In genomic region chr1:20493839-20494608, GRCh38 we compare ENCODE assay signal across 8 cellular contexts. TPM values are rescaled to one million over a fixed set of nuclear protein-coding genes. Genes with fewer than 3 reads are reported as not detected.
DNase-seq lines count a peak whose midpoint lies in the region; ATAC-seq, FAIRE-seq and TF ChIP-seq lines count a peak whose summit lies in the region.

No MANE protein-coding gene starts in this region.

- H3K4me3 ChIP-seq in pancreas (no peak overlapping the region), tibial nerve (no peak overlapping the region)

- intact Hi-C loops in pancreas (cut with DNase I), result loop anchor here in 2 of 3 donors (5.0 to 10.0 kb wide), 2 partner anchors 282 to 569 kb away; partner anchors contain the start of gene PLA2G2E (in 1 of the 2)

- TF ChIP-seq EP300 in tibial nerve (IDR thresholded peaks at IDR 0.05), result peak in 1 of 2 donors; percentile 13

- TF ChIP-seq CTCF in pancreas (IDR thresholded peaks at IDR 0.05) (peak; percentile 93 to 99 (median 95)), tibial nerve (IDR thresholded peaks at IDR 0.05) (peak; percentile 92 to 97 (median 96))

- WGBS in pancreas, 2 donors, result 3 to 4% methylated on average over 16 of the region's 16 CpGs
- WGBS in tibial nerve, 2 donors, result 3% methylated on average over 16 of the region's 16 CpGs

- no peak for TF ChIP-seq POLR2A in tibial nerve (IDR thresholded peaks at IDR 0.05)

- no peaks in the 10 kb centered on the region for H3K9me3 ChIP-seq in pancreas
- no peaks in the 10 kb centered on the region for H3K9me3 ChIP-seq in tibial nerve

- H3K4me1 ChIP-seq in pancreas (no peaks in the 10 kb centered on the region), tibial nerve (peaks cover 0 to 23% (median 4%) of the 10 kb centered on the region in 4 donors)

- ATAC-seq in pancreas, result peak; percentile 76 to 96 (median 92)
- ATAC-seq in HG02610 (IDR thresholded peaks at IDR 0.05; ENCODE audit: unreplicated experiment), result no peak

- peaks cover 0 to 9% (median 3%) of the 10 kb centered on the region in 3 donors for H3K36me3 ChIP-seq in pancreas
- peaks cover 0 to 26% (median 0%) of the 10 kb centered on the region in 3 donors for H3K36me3 ChIP-seq in tibial nerve

- H3K27me3 ChIP-seq in pancreas (no peaks in the 10 kb centered on the region), tibial nerve (no peaks in the 10 kb centered on the region)

- no peak overlapping the region for H3K27ac ChIP-seq in pancreas
- peak overlapping the region in 1 of 4 donors; percentile 2 for H3K27ac ChIP-seq in tibial nerve

- DNase-seq in GM04504 (ENCODE audit: low read depth) (peak; percentile 81), NCI-H1048 (lab: John Stamatoyannopoulos, UW) (peak; percentile 43), SK-N-DZ (ENCODE audit: low spot score) (peak; percentile 85), glomerular visceral epithelial cell (ENCODE audit: extremely low spot score) (peak; percentile 89), pancreas (peak; percentile 63 to 96 (median 84)), tibial nerve (ENCODE audit: low spot score in 2 of 2) (peak; percentile 82 to 95)
- peak; percentile 79 for DNase-seq in activated naive CD4-positive, alpha-beta T cell treated with anti-CD3 and anti-CD28 coated beads, Interleukin-2, amount 50 U/mL, for 16 hours

- peak; percentile 77 for FAIRE-seq in pancreas (lab: Jason Lieb, UNC)

RNA-seq across cellular contexts. Expression of gene CAMK2N1, which starts 8.0 kb away (rescaled TPM):
- 4.9 and 5.3 TPM in 2 replicates for polyA plus RNA-seq in SK-N-DZ (2014; cell fraction: cytosol; rRNA removed)
- polyA plus RNA-seq in SK-N-DZ (2014; cell fraction: nucleus; rRNA removed), result 1.3 and 3.1 TPM in 2 replicates
- total RNA-seq in pancreas (1 to 10 TPM; 3.4 to 9.3 (median 5.5) TPM), tibial nerve (1 to 10 TPM; 2.4 to 5.9 (median 4.8) TPM)
- 10 to 100 TPM in 1 of 2 donors, 1 to 10 TPM in 1; 6.8 to 40.7 TPM for polyA plus RNA-seq in pancreas

RNA-seq across cellular contexts. Expression of gene MUL1, which starts 13.9 kb away (rescaled TPM):
- 23.8 and 27.3 TPM in 2 replicates for polyA plus RNA-seq in SK-N-DZ (2014; cell fraction: cytosol; rRNA removed)
- polyA plus RNA-seq in SK-N-DZ (2014; cell fraction: nucleus; rRNA removed), result 10.6 and 13.3 TPM in 2 replicates
- total RNA-seq in pancreas (10 to 100 TPM in 5 of 6 donors, 1 to 10 TPM in 1; 9.9 to 16.5 (median 12.2) TPM), tibial nerve (10 to 100 TPM; 27.5 to 31.2 (median 30.6) TPM)
- polyA plus RNA-seq in pancreas, result 10 to 100 TPM in 1 of 2 donors, 1 to 10 TPM in 1; 3.5 to 10.6 TPM

RNA-seq across cellular contexts. Expression of gene FAM43B, which starts 58.3 kb away (rescaled TPM):
- 1.2 and 1.8 TPM in 2 replicates for polyA plus RNA-seq in SK-N-DZ (2014; cell fraction: cytosol; rRNA removed)
- polyA plus RNA-seq in SK-N-DZ (2014; cell fraction: nucleus; rRNA removed), result 0.36 and 0.86 TPM in 2 replicates
- total RNA-seq in pancreas (under 1 TPM in 5 of 6 donors, not detected in 1; 0.14 to 0.72 (median 0.20) TPM), tibial nerve (1 to 10 TPM in 1 of 4 donors, under 1 TPM in 1, not detected in 2; 0.90 to 1.0 TPM)
- under 1 TPM; 0.28 to 0.30 TPM for polyA plus RNA-seq in pancreas
